ENCODE assay signal across 17 cellular contexts in the genomic region with DNA sequence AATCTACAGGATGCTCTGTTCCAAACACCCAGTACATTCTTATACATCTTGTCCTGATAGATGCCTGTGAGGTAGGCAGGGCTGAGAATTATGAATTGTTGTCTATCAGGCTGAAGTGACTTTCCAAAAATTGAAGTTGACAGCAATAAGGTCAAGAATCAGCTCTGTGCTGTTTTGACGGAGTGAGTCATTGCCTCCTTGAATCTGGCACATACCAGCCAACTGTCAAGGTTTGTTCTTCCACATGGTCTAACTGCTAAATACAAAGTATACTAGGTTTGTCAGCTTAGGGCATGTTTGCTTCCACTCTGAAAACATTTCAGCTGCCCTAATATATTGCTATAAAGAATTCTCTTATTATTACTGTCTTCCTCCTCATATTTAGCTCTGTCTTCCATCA. TPM values are rescaled to one million over a fixed set of nuclear protein-coding genes. Genes with fewer than 3 reads are reported as not detected.
DNase-seq lines count a peak whose midpoint lies in the region; ATAC-seq, FAIRE-seq and TF ChIP-seq lines count a peak whose summit lies in the region.
"Had no signal": no experiment of that assay in that cellular context is flagged by ENCODE, and none has a peak within 500 bp of the region (broad histone marks: within the 10 kb centered on the region; RNA-seq: fewer than 3 reads in every experiment).

No MANE protein-coding gene starts in this region.

- in situ Hi-C loops in ACHN (cut with HindIII; ENCODE audit: low pct_ligation_motif_present, low pct_unique_long_range_greater_than_20kb, low sequenced_read_pairs): no loop called here

- H3K36me3 ChIP-seq in esophagus squamous epithelium: no peaks in the 10 kb centered on the region

- H3K27ac ChIP-seq in esophagus squamous epithelium: peak overlapping the region in 3 of 4 donors; percentile 23 to 49 (median 31)
- H3K27ac ChIP-seq: C4-2B had no signal

- intact Hi-C loops in esophagus squamous epithelium (cut with DNase I): no loop called here

- TF ChIP-seq POLR2A in esophagus squamous epithelium (IDR thresholded peaks at IDR 0.05): no peak

- no peak overlapping the region for H3K4me3 ChIP-seq in esophagus squamous epithelium

- 20 to 32% methylated on average over 1 of the region's 1 CpG for WGBS in esophagus squamous epithelium, 2 donors

- H3K27me3 ChIP-seq in esophagus squamous epithelium: no peaks in the 10 kb centered on the region

- DNase-seq in ELR (ENCODE audit: low read depth): peak; percentile 42
- peak; percentile 73 for DNase-seq in NCI-H69 (lab: John Stamatoyannopoulos, UW)
- DNase-seq in esophagus squamous epithelium (lab: John Stamatoyannopoulos, UW): no peak
- DNase-seq in omental fat pad (ENCODE audit: low spot score): no peak
- DNase-seq in activated effector memory CD4-positive, alpha-beta T cell treated with Interleukin-2 at 50 U/mL for 16 hours: no peak
- no peak for DNase-seq in ACHN
- no peak for DNase-seq in frontal cortex (ENCODE audit: low spot score in 2 of 2)
- DNase-seq: activated CD4-positive, alpha-beta memory T cell treated with anti-CD3 and anti-CD28 coated beads, Interleukin-2, amount 10 ng/mL, durations not matched to agents 7 days and 5 days; activated naive CD4-positive, alpha-beta T cell treated with anti-CD3 and anti-CD28 coated beads for 36 hours; cortex of kidney; mesenchymal stem cell; NCI-H345; stimulated activated CD4-positive, alpha-beta T cell treated with anti-CD3 and anti-CD28 coated beads, Interleukin-4, amount 100 ng/mL, for 24 hours; stimulated activated naive CD4-positive, alpha-beta T cell treated with Interleukin-2 at 50 U/mL for 16 hours; T-helper 2 cell had no signal

- H3K4me1 ChIP-seq in esophagus squamous epithelium: peaks cover 17 to 75% (median 17%) of the 10 kb centered on the region in 3 donors

- TF ChIP-seq CTCF in esophagus squamous epithelium (IDR thresholded peaks at IDR 0.05) (no peak), omental fat pad (IDR thresholded peaks at IDR 0.05) (no peak)

- FAIRE-seq in frontal cortex (lab: Jason Lieb, UNC): no peak

- H3K9me3 ChIP-seq in esophagus squamous epithelium: no peaks in the 10 kb centered on the region

- peak; percentile 73 for ATAC-seq in omental fat pad (ENCODE audit: low FRiP score)
- no peak for ATAC-seq in HG02610 (IDR thresholded peaks at IDR 0.05; ENCODE audit: unreplicated experiment)

RNA-seq across cellular contexts. Expression of gene SH3RF1, which starts 32.3 kb away (rescaled TPM):
- total RNA-seq in esophagus squamous epithelium: 1 to 10 TPM; 3.9 to 9.3 (median 5.7) TPM
- total RNA-seq in omental fat pad: 10 to 100 TPM; 15.9 to 28.5 (median 23.5) TPM
- total RNA-seq in frontal cortex: 13.0 TPM

Comparison
In these comparisons a context has a peak if more than half of its experiments do, and no peak if none do; other contexts are left out.
1. DNase-seq: peak in ELR (single experiment) and NCI-H69 (single experiment); none in esophagus squamous epithelium (single experiment), omental fat pad (single experiment), activated effector memory CD4-positive, alpha-beta T cell treated with Interleukin-2 at 50 U/mL for 16 hours (single experiment), ACHN (single experiment) and frontal cortex (0 of 2).